In the genomic region with DNA sequence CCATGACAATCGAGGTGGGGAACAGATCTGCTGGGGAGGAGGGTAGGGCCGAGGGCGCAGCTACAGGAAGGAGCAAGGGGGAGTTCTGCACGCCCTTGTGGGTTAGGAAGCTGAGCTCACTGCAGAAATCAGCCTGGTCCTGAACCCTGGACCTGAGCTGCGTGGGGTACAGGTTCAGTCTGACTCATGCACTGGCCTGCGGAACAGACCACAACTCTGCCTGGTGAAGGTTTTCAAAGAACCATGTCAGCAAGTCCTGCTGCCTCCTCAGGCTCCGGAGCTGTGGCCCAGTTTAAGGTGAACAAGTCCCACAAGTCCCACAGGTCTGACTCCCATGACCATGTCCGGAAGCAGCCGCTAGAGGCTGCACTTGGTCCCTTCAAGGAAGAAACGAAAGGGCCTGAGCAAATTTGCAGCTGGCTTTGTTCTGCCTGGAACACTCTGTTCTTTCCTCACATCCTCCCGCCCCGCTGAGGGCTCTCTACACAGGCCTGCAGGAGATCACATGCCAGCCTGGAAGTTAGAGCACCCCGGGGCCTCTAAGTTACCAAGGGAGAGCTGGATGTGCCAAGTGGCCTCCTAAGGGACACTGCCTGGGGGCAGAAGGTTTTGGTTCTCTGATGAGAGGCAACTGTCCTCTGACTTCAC, we compare ENCODE assay signal across 8 cellular contexts. TPM values are rescaled to one million over a fixed set of nuclear protein-coding genes. Genes with fewer than 3 reads are reported as not detected.
DNase-seq lines count a peak whose midpoint lies in the region; ATAC-seq and TF ChIP-seq lines count a peak whose summit lies in the region.

No MANE protein-coding gene starts in this region.

- H3K27ac Mint-ChIP-seq in activated B cell treated with CpG ODN at 0.5 μM for 24 hours: peak overlapping the region; percentile 99

- POLR2A ChIA-PET in activated B cell treated with CpG ODN at 0.5 μM for 24 hours (lab: Charles Lee): interaction anchor here (0.9 to 11.9 kb wide), 30 partner anchors 15 to 399 kb away, joined by 3 to 409 read pairs (median 5); a partner anchor contains a TSS

- peak; percentile 71 for ATAC-seq in HG02884 (IDR thresholded peaks at IDR 0.05; ENCODE audit: unreplicated experiment)
- peak; percentile 53 for ATAC-seq in activated B cell treated with CpG ODN at 0.5 μM for 24 hours (ENCODE audit: low read depth)
- ATAC-seq in left colon: peak; percentile 77

- peak; percentile 84 for DNase-seq in SIG-M5 treated with dmso at 0.1 percent for 504 hours (lab: John Stamatoyannopoulos, UW; ENCODE audit: unreplicated experiment)
- no peak for DNase-seq in SIG-M5 (lab: John Stamatoyannopoulos, UW)
- DNase-seq in NCI-H1930 (lab: John Stamatoyannopoulos, UW): peak; percentile 23 to 52
- DNase-seq in activated B cell treated with CpG ODN at 0.5 μM for 24 hours: peak; percentile 56
- peak; percentile 60 for DNase-seq in central memory CD4-positive, alpha-beta T cell
- DNase-seq in left colon: peak; percentile 88 to 97
- DNase-seq in stimulated activated CD4-positive, alpha-beta T cell treated with anti-CD3 and anti-CD28 coated beads, Interleukin-4, amount 100 ng/mL, for 48 hours (ENCODE audit: low read depth in 2 of 2): peak; percentile 45 to 71

- peak overlapping the region; percentile 90 for H3K4me3 Mint-ChIP-seq in activated B cell treated with CpG ODN at 0.5 μM for 24 hours

- no peaks in the 10 kb centered on the region for H3K36me3 Mint-ChIP-seq in activated B cell treated with CpG ODN at 0.5 μM for 24 hours (ENCODE audit: low read depth)

- CTCF ChIA-PET in activated B cell treated with CpG ODN at 0.5 μM for 24 hours (lab: Charles Lee): interaction anchor here (0.7 to 7.3 kb wide), 30 partner anchors 14 to 510 kb away, joined by 3 to 150 read pairs (median 4); a partner anchor contains a TSS

- no peaks in the 10 kb centered on the region for H3K27me3 Mint-ChIP-seq in activated B cell treated with CpG ODN at 0.5 μM for 24 hours

- peaks cover 73% of the 10 kb centered on the region for H3K4me1 Mint-ChIP-seq in activated B cell treated with CpG ODN at 0.5 μM for 24 hours

- intact Hi-C loops in activated B cell treated with CpG ODN at 0.5 μM for 24 hours (cut with micrococcal nuclease) (loop anchor here (1.0 to 5.0 kb wide), 5 partner anchors 35 to 174 kb away; no protein-coding TSS in a partner anchor), left colon (cut with DNase I, micrococcal nuclease) (no loop called here)

- no peaks in the 10 kb centered on the region for H3K9me3 Mint-ChIP-seq in activated B cell treated with CpG ODN at 0.5 μM for 24 hours

- no peak for TF ChIP-seq CTCF in activated B cell treated with CpG ODN at 0.5 μM for 24 hours (IDR thresholded peaks at IDR 0.05)

RNA-seq across cellular contexts. Expression of a gene that starts 49.3 kb away (rescaled TPM):
- total RNA-seq in activated B cell treated with CpG ODN at 0.5 μM for 24 hours (254 and 290 TPM in 2 replicates), left colon (100 to 1,000 TPM; 151 to 159 TPM)
